ENCODE assay signal across 8 cellular contexts in genomic region chr11:107916671-107917241, GRCh38. TPM values are rescaled to one million over a fixed set of nuclear protein-coding genes. Genes with fewer than 3 reads are reported as not detected.
A peak's percentile ranks its signal among the peaks of the same experiment; 100 is the strongest.
DNase-seq lines count a peak whose midpoint lies in the region; ATAC-seq lines count a peak whose summit lies in the region.

No MANE protein-coding gene starts in this region.

- H3K4me3 Mint-ChIP-seq in activated naive CD8-positive, alpha-beta T cell treated with anti-CD3 and anti-CD28 coated beads, Interleukin-2, amount 10 ng/mL, durations not matched to agents 7 days and 5 days, result no peak overlapping the region

- no peak for ATAC-seq in activated naive CD8-positive, alpha-beta T cell treated with anti-CD3 and anti-CD28 coated beads, Interleukin-2, amount 10 ng/mL, durations not matched to agents 7 days and 5 days (ENCODE audit: low read depth)
- ATAC-seq in HG03097 (IDR thresholded peaks at IDR 0.05; ENCODE audit: low FRiP score, unreplicated experiment) (no peak), GM18873 (IDR thresholded peaks at IDR 0.05; ENCODE audit: low FRiP score, unreplicated experiment) (no peak)

- no peak overlapping the region for H3K27ac Mint-ChIP-seq in activated naive CD8-positive, alpha-beta T cell treated with anti-CD3 and anti-CD28 coated beads, Interleukin-2, amount 10 ng/mL, durations not matched to agents 7 days and 5 days

- no peaks in the 10 kb centered on the region for H3K9me3 Mint-ChIP-seq in activated naive CD8-positive, alpha-beta T cell treated with anti-CD3 and anti-CD28 coated beads, Interleukin-2, amount 10 ng/mL, durations not matched to agents 7 days and 5 days

- peaks cover 3% of the 10 kb centered on the region for H3K27me3 Mint-ChIP-seq in activated naive CD8-positive, alpha-beta T cell treated with anti-CD3 and anti-CD28 coated beads, Interleukin-2, amount 10 ng/mL, durations not matched to agents 7 days and 5 days

- H3K36me3 Mint-ChIP-seq in activated naive CD8-positive, alpha-beta T cell treated with anti-CD3 and anti-CD28 coated beads, Interleukin-2, amount 10 ng/mL, durations not matched to agents 7 days and 5 days, result no peaks in the 10 kb centered on the region

- peaks cover 2% of the 10 kb centered on the region for H3K4me1 Mint-ChIP-seq in activated naive CD8-positive, alpha-beta T cell treated with anti-CD3 and anti-CD28 coated beads, Interleukin-2, amount 10 ng/mL, durations not matched to agents 7 days and 5 days

- POLR2A ChIA-PET in activated naive CD8-positive, alpha-beta T cell treated with anti-CD3 and anti-CD28 coated beads, Interleukin-2, amount 10 ng/mL, durations not matched to agents 7 days and 5 days (lab: Charles Lee), result no interaction called here

- peak; percentile 28 for DNase-seq in COLO829 (ENCODE audit: low spot score)
- peak; percentile 11 for DNase-seq in GM19238 (ENCODE audit: insufficient read length, low spot score)
- peak; percentile 12 for DNase-seq in NCI-H748 treated with DMSO at 0.1 percent for 48 hours (lab: John Stamatoyannopoulos, UW)
- DNase-seq in activated naive CD8-positive, alpha-beta T cell treated with anti-CD3 and anti-CD28 coated beads, Interleukin-2, amount 10 ng/mL, durations not matched to agents 7 days and 5 days, result peak; percentile 58
- peak; percentile 44 to 54 for DNase-seq in lung microvascular endothelial cell (ENCODE audit: low read depth in 2 of 2)
- DNase-seq in NCI-H187 treated with DMSO at 0.1 percent for 48 hours (lab: John Stamatoyannopoulos, UW), result no peak

RNA-seq across cellular contexts. Expression of gene RAB39A, which starts 11.5 kb away (rescaled TPM):
- under 1 TPM in 1 of 2 experiments, not detected in 1; 0.43 TPM for total RNA-seq in activated naive CD8-positive, alpha-beta T cell treated with anti-CD3 and anti-CD28 coated beads, Interleukin-2, amount 10 ng/mL, durations not matched to agents 7 days and 5 days
- not detected in 2 replicates for total RNA-seq in lung microvascular endothelial cell

RNA-seq across cellular contexts. Expression of gene SLC35F2, which starts 58.2 kb away (rescaled TPM):
- 1 to 10 TPM; 4.7 to 5.3 TPM for total RNA-seq in activated naive CD8-positive, alpha-beta T cell treated with anti-CD3 and anti-CD28 coated beads, Interleukin-2, amount 10 ng/mL, durations not matched to agents 7 days and 5 days
- total RNA-seq in lung microvascular endothelial cell, result 22.8 and 62.1 TPM in 2 replicates
